Comparison of ENCODE assay signal across 8 cellular contexts in genomic region chr16:27169511-27170071, GRCh38. TPM values are rescaled to one million over a fixed set of nuclear protein-coding genes. Genes with fewer than 3 reads are reported as not detected.
DNase-seq lines count a peak whose midpoint lies in the region; ATAC-seq and TF ChIP-seq lines count a peak whose summit lies in the region.

No MANE protein-coding gene starts in this region.

- H3K27ac ChIP-seq in RWPE1, result no peak overlapping the region

- H3K27ac Mint-ChIP-seq in HFFc6, result peak overlapping the region; percentile 82

- H3K36me3 ChIP-seq in kidney epithelial cell (ENCODE audit: control insufficient read depth, insufficient read depth, low read length), result no peaks in the 10 kb centered on the region

- H3K27me3 ChIP-seq in kidney epithelial cell (ENCODE audit: control insufficient read depth, insufficient read depth, low read length), result no peaks in the 10 kb centered on the region

- peak; percentile 45 for TF ChIP-seq CTCF in AG09309 (IDR thresholded peaks at IDR 0.05; ENCODE audit: control insufficient read depth, insufficient read depth, low read depth, low read length, missing control alignments)
- peak; percentile 48; the same call in 1 of the 2 replicates for TF ChIP-seq CTCF in HFFc6 (IDR thresholded peaks at IDR 0.05)
- TF ChIP-seq CTCF in RWPE1 (conservative IDR thresholded peaks at IDR 0.05; ENCODE audit: low read depth), result no peak
- TF ChIP-seq CTCF in kidney epithelial cell (IDR thresholded peaks at IDR 0.05; ENCODE audit: insufficient read depth, low read length, poor library complexity, severe bottlenecking), result peak; percentile 26

- peaks cover 22% of the 10 kb centered on the region for H3K4me1 Mint-ChIP-seq in HFFc6 (ENCODE audit: low read depth)

- POLR2A ChIA-PET in RWPE1 (lab: Yijun Ruan, JAX; ENCODE audit: low non-redundant PET), result no interaction called here

- peaks cover 18% of the 10 kb centered on the region for H3K9me3 Mint-ChIP-seq in HFFc6

- no peaks in the 10 kb centered on the region for H3K27me3 Mint-ChIP-seq in HFFc6 (ENCODE audit: insufficient read depth)

- peak overlapping the region; percentile 35; the same call in 1 of the 2 replicates for H3K4me3 Mint-ChIP-seq in HFFc6

- H3K4me3 ChIP-seq in AG09309 (ENCODE audit: control insufficient read depth, low read depth, low read length), result no peak overlapping the region
- no peak overlapping the region for H3K4me3 ChIP-seq in kidney epithelial cell (ENCODE audit: low read depth, low read length)

- CTCF ChIA-PET in RWPE1 (lab: Yijun Ruan, JAX), result interaction anchor here (0.9 kb wide), 1 partner anchor 61 kb away, joined by 3 read pairs; no protein-coding TSS in a partner anchor

- ATAC-seq in HG02642 (IDR thresholded peaks at IDR 0.05; ENCODE audit: poor library complexity, unreplicated experiment) (no peak), GM18511 (IDR thresholded peaks at IDR 0.05; ENCODE audit: unreplicated experiment) (no peak)

- peaks cover 15% of the 10 kb centered on the region for H3K36me3 Mint-ChIP-seq in HFFc6 (ENCODE audit: low read depth)

- DNase-seq in AG09309 (ENCODE audit: low read depth) (peak; percentile 93), HFFc6 (peak; percentile 97), RWPE1 (ENCODE audit: low spot score) (peak; percentile 26), kidney epithelial cell (ENCODE audit: low read depth) (peak; percentile 37)
- peak; percentile 42 to 46 for DNase-seq in activated T-helper 1 cell treated with anti-CD3 and anti-CD28 coated beads, Interleukin-2, amount 50 U/mL, for 16 hours (ENCODE audit: low read depth in 1 of 2, low spot score in 1 of 2)
- peak; percentile 45 to 86 for DNase-seq in stimulated activated CD8-positive, alpha-beta memory T cell treated with anti-CD3 and anti-CD28 coated beads, Interleukin-7, amount 100 ng/mL, for 48 hours (ENCODE audit: extremely low read depth in 1 of 2, low read depth in 1 of 2)

RNA-seq across cellular contexts. Expression of gene KDM8, which starts 33.7 kb away (rescaled TPM):
- 1 to 10 TPM; 4.1 to 5.8 (median 4.9) TPM for total RNA-seq in HFFc6 (2021; fragmentation: NEBNext Ultra II Directional; extraction: Animal tissue kit (Norgen Biotek cat#: 25700))
- 4.0 and 9.9 TPM in 2 replicates for total RNA-seq in kidney epithelial cell

Comparison
In these comparisons a context has a peak if more than half of its experiments do, and no peak if none do; other contexts are left out.
1. DNase-seq: peak in every context shown above with its lines; median percentile 97 in HFFc6; 93 in AG09309; 66 in stimulated activated CD8-positive, alpha-beta memory T cell treated with anti-CD3 and anti-CD28 coated beads, Interleukin-7, amount 100 ng/mL, for 48 hours; 44 in activated T-helper 1 cell treated with anti-CD3 and anti-CD28 coated beads, Interleukin-2, amount 50 U/mL, for 16 hours; 37 in kidney epithelial cell; 26 in RWPE1.